ENCODE assay signal across 1 cellular context in the genomic region with DNA sequence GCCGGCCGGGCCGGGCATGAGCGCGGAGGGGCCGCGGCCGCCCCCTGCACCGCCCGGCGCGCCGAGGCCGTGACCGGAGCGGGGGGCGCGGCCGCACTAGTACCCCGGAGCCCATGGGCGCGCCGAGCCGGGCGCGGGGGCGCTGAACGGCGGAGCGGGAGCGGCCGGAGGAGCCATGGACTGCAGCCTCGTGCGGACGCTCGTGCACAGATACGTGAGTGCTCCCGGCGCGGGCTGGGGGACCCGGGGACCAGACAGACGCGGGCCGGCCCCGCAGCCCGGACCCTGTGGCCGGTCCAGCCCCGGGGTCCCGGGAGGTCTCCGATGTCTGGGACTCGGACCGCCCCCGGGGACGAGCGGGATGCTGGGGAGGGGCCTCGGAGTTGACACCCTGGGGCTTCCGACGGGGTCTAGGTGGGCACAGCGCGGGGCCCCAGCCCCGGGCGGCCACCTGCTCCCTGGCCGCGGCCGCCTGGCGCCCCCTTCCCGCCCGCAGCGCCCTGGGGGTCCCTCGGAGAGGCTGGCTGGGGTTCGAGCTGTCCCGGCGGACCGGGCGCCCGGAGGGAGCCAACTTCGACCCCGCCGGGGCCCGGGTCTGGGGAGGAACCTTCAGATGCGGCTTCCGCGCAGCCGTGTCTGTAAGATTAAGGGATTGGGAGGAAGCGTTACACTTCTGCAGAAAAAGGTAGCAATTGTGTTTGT.
TF ChIP-seq lines count a peak whose summit lies in the region.

No MANE protein-coding gene starts in this region.

TF ChIP-seq in A549, 52 proteins besides CTCF, POLR2A, EP300 and RAD21 (continued from another document):
- TF ChIP-seq, protein P1, sequence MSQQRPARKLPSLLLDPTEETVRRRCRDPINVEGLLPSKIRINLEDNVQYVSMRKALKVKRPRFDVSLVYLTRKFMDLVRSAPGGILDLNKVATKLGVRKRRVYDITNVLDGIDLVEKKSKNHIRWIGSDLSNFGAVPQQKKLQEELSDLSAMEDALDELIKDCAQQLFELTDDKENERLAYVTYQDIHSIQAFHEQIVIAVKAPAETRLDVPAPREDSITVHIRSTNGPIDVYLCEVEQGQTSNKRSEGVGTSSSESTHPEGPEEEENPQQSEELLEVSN (IDR thresholded peaks at IDR 0.05; ENCODE audit: borderline replicate concordance, low read depth) = 0 out of 2 replicates have a peak, but pooled peaks have one; percentile 34
- TF ChIP-seq CEBPB (IDR thresholded peaks at IDR 0.05) (no peak), NPAS2 (CRISPR knock-in tag; IDR thresholded peaks at IDR 0.05; ENCODE audit: borderline replicate concordance) (no peak), POLR2AphosphoS2 (conservative IDR thresholded peaks at IDR 0.05; ENCODE audit: low read length) (no peak), CBX8 (IDR thresholded peaks at IDR 0.05) (no peak), PHF8 (IDR thresholded peaks at IDR 0.05; ENCODE audit: borderline replicate concordance, low read depth) (peak; percentile 31; the same call in 1 of the 2 replicates)
- TF ChIP-seq, protein P2, sequence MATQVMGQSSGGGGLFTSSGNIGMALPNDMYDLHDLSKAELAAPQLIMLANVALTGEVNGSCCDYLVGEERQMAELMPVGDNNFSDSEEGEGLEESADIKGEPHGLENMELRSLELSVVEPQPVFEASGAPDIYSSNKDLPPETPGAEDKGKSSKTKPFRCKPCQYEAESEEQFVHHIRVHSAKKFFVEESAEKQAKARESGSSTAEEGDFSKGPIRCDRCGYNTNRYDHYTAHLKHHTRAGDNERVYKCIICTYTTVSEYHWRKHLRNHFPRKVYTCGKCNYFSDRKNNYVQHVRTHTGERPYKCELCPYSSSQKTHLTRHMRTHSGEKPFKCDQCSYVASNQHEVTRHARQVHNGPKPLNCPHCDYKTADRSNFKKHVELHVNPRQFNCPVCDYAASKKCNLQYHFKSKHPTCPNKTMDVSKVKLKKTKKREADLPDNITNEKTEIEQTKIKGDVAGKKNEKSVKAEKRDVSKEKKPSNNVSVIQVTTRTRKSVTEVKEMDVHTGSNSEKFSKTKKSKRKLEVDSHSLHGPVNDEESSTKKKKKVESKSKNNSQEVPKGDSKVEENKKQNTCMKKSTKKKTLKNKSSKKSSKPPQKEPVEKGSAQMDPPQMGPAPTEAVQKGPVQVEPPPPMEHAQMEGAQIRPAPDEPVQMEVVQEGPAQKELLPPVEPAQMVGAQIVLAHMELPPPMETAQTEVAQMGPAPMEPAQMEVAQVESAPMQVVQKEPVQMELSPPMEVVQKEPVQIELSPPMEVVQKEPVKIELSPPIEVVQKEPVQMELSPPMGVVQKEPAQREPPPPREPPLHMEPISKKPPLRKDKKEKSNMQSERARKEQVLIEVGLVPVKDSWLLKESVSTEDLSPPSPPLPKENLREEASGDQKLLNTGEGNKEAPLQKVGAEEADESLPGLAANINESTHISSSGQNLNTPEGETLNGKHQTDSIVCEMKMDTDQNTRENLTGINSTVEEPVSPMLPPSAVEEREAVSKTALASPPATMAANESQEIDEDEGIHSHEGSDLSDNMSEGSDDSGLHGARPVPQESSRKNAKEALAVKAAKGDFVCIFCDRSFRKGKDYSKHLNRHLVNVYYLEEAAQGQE (IDR thresholded peaks at IDR 0.05) = no peak
- TF ChIP-seq, protein P3, sequence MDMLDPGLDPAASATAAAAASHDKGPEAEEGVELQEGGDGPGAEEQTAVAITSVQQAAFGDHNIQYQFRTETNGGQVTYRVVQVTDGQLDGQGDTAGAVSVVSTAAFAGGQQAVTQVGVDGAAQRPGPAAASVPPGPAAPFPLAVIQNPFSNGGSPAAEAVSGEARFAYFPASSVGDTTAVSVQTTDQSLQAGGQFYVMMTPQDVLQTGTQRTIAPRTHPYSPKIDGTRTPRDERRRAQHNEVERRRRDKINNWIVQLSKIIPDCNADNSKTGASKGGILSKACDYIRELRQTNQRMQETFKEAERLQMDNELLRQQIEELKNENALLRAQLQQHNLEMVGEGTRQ (IDR thresholded peaks at IDR 0.05) = no peak
